In genomic region chr6:51459958-51460357, GRCh38 we compare ENCODE assay signal across 14 cellular contexts.
DNase-seq lines count a peak whose midpoint lies in the region; ATAC-seq, FAIRE-seq and TF ChIP-seq lines count a peak whose summit lies in the region.
"Had no signal": no experiment of that assay in that cellular context is flagged by ENCODE, and none has a peak within 500 bp of the region (broad histone marks: within the 10 kb centered on the region; RNA-seq: fewer than 3 reads in every experiment).

No MANE protein-coding gene starts in this region.

- RAD21 ChIA-PET in GM12878 (lab: Charles Lee; ENCODE audit: unreplicated experiment): interaction anchor here (0.7 to 1.0 kb wide), 3 partner anchors 9 to 103 kb away, joined by 3 to 4 read pairs (median 3); no protein-coding TSS in a partner anchor

- H3K27me3 ChIP-seq in GM12878 (replicated peaks in 1 of 2; ENCODE audit: control insufficient read depth in 2 of 2, insufficient read depth in 2 of 2, low read length in 1 of 2): no peaks in the 10 kb centered on the region
- H3K27me3 ChIP-seq: ascending aorta had no signal

- H3K4me3 Mint-ChIP-seq in glutamatergic neuron (ENCODE audit: unreplicated experiment): no peak overlapping the region
- H3K4me3 Mint-ChIP-seq: CD4-positive, alpha-beta T cell had no signal

- TF ChIP-seq RAD21 in GM12878 (IDR thresholded peaks at IDR 0.05; ENCODE audit: insufficient read depth, low read depth, low read length): no peak

- H3K4me1 Mint-ChIP-seq in glutamatergic neuron (ENCODE audit: low read depth, unreplicated experiment): no peaks in the 10 kb centered on the region

- peak overlapping the region; percentile 43; the same call in 1 of the 2 replicates for H3K27ac ChIP-seq in GM12878 (ENCODE audit: control insufficient read depth, insufficient read depth)
- H3K27ac ChIP-seq: ascending aorta, skin epidermis had no signal

- intact Hi-C loops in GM12878 (cut with micrococcal nuclease; ENCODE audit: unreplicated experiment): loop anchor here (1.0 to 10.0 kb wide), 3 partner anchors 62 to 643 kb away; partner anchors contain the start of gene TFAP2B

- no peaks in the 10 kb centered on the region for H3K27me3 Mint-ChIP-seq in glutamatergic neuron (ENCODE audit: unreplicated experiment)
- H3K27me3 Mint-ChIP-seq: CD4-positive, alpha-beta T cell had no signal

- peak overlapping the region; percentile 44; the same call in 1 of the 2 replicates for H3K4me2 ChIP-seq in GM12878 (ENCODE audit: control insufficient read depth, insufficient read depth)
- H3K4me2 ChIP-seq: SK-N-SH had no signal

- TF ChIP-seq EP300 in GM12878 (IDR thresholded peaks at IDR 0.05; ENCODE audit: borderline replicate concordance in 1 of 2, control insufficient read depth in 1 of 2, low read depth in 2 of 2, low read length in 2 of 2): peak; percentile 85 to 95; a peak in 3 of 4 replicates

- H3K9me3 Mint-ChIP-seq in glutamatergic neuron (ENCODE audit: unreplicated experiment): no peaks in the 10 kb centered on the region

- peak; percentile 98 for ATAC-seq in GM18858 (IDR thresholded peaks at IDR 0.05; ENCODE audit: unreplicated experiment)
- ATAC-seq in GM21528 (IDR thresholded peaks at IDR 0.05; ENCODE audit: low FRiP score, unreplicated experiment): peak; percentile 91
- ATAC-seq in HG03097 (IDR thresholded peaks at IDR 0.05; ENCODE audit: low FRiP score, unreplicated experiment): peak; percentile 91
- ATAC-seq in GM12878: peak; percentile 93

- H3K79me2 ChIP-seq in GM12878 (ENCODE audit: control insufficient read depth, insufficient read depth, low read length): no peaks in the 10 kb centered on the region

- peaks cover 7% of the 10 kb centered on the region; the same call in 1 of the 2 replicates for H3K4me1 ChIP-seq in GM12878 (ENCODE audit: control insufficient read depth, insufficient read depth, low read length)
- H3K4me1 ChIP-seq: ascending aorta had no signal

- no peaks in the 10 kb centered on the region for H3K36me3 Mint-ChIP-seq in glutamatergic neuron (ENCODE audit: unreplicated experiment)

- no peak overlapping the region for H3K27ac Mint-ChIP-seq in glutamatergic neuron (ENCODE audit: unreplicated experiment)
- H3K27ac Mint-ChIP-seq: CD4-positive, alpha-beta T cell had no signal

- H3K9ac ChIP-seq in GM12878 (ENCODE audit: control insufficient read depth, insufficient read depth, low read length): no peak overlapping the region
- H3K9ac ChIP-seq: SK-N-SH had no signal

- no peaks in the 10 kb centered on the region; the same call in 2 of the 3 replicates for H3K9me3 ChIP-seq in GM12878 (replicated peaks; ENCODE audit: control insufficient read depth, insufficient read depth, low read length)
- H3K9me3 ChIP-seq: ascending aorta, SK-N-SH had no signal

- CTCF ChIA-PET in GM12878 (lab: Yijun Ruan, JAX): interaction anchor here (0.8 to 1.0 kb wide), 2 partner anchors 35 to 61 kb away, joined by 3 read pairs; no protein-coding TSS in a partner anchor

- no TSS peak for BruUV-seq in GM12878 (replicated peaks; lab: Mats Ljungman, UMichigan)

- H3K4me3 ChIP-seq in GM12878: no peak overlapping the region
- H3K4me3 ChIP-seq: ascending aorta, skin epidermis had no signal

- no peak for TF ChIP-seq CTCF in GM12878 (IDR thresholded peaks at IDR 0.05 in 2 of 3, conservative IDR thresholded peaks at IDR 0.05 in 1 of 3; ENCODE audit: control insufficient read depth in 2 of 3, extremely low read depth in 1 of 3, insufficient read depth in 1 of 3, low read depth in 3 of 3, low read length in 3 of 3)
- no peak for TF ChIP-seq CTCF in glutamatergic neuron (IDR thresholded peaks at IDR 0.05; ENCODE audit: partially characterized antibody, unreplicated experiment)

- no peaks in the 10 kb centered on the region for H3K36me3 ChIP-seq in GM12878 (ENCODE audit: control insufficient read depth in 2 of 2, insufficient read depth in 2 of 2, low read length in 1 of 2)
- H3K36me3 ChIP-seq: ascending aorta had no signal

- peak overlapping the region; percentile 31 for H2AFZ ChIP-seq in GM12878 (ENCODE audit: control insufficient read depth, low read depth, low read length)

- DNase-seq in GM12878 (ENCODE audit: low read depth, low spot score) (peak; percentile 73), HCEC 1CT (no peak), glutamatergic neuron (no peak), A172 (ENCODE audit: low spot score) (no peak), NCI-H524 treated with DMSO at 0.1 percent for 48 hours (lab: John Stamatoyannopoulos, UW) (no peak)
- DNase-seq: CD4-positive, alpha-beta T cell; NCI-H2081 treated with DMSO at 0.1 percent for 48 hours; SK-N-SH had no signal

- WGBS in GM12878 (ENCODE audit: insufficient coverage, insufficient replicate concordance, low lambda C conversion rate, missing lambda C conversion rate): 0% methylated on average over 2 of the region's 2 CpGs

- no peak for FAIRE-seq in GM12878 (lab: Jason Lieb, UNC)
- FAIRE-seq: endothelial cell of umbilical vein had no signal

- SMC1A ChIA-PET in GM12878 (lab: Charles Lee; ENCODE audit: uncharacterized antibody, unreplicated experiment): interaction anchor here (2.0 to 5.5 kb wide), 4 partner anchors 10 to 102 kb away, joined by 7 to 33 read pairs (median 14); no protein-coding TSS in a partner anchor

- TF ChIP-seq POLR2A in GM12878 (IDR thresholded peaks at IDR 0.05; ENCODE audit: low read depth, low read length): no peak

- in situ Hi-C loops in GM12878 (cut with MboI): no loop called here

- H4K20me1 ChIP-seq in GM12878 (ENCODE audit: control insufficient read depth, insufficient read depth): no peaks in the 10 kb centered on the region

- POLR2A ChIA-PET in GM12878 (lab: Charles Lee): no interaction called here

TF ChIP-seq in GM12878, 131 proteins besides CTCF, POLR2A, EP300 and RAD21 (continues in another document):
- TF ChIP-seq IRF4 (IDR thresholded peaks at IDR 0.05; ENCODE audit: low read depth, low read length): peak; percentile 77
- no peak for TF ChIP-seq MLLT1 (IDR thresholded peaks at IDR 0.05)
- TF ChIP-seq ZBTB4 (CRISPR knock-in tag; IDR thresholded peaks at IDR 0.05): no peak
- no peak for TF ChIP-seq RELA (IDR thresholded peaks at IDR 0.05; ENCODE audit: borderline replicate concordance, partially characterized antibody)
- TF ChIP-seq FOXK2 (IDR thresholded peaks at IDR 0.05): peak; percentile 66; the same call in 1 of the 2 replicates
- TF ChIP-seq POLR2AphosphoS2 (IDR thresholded peaks at IDR 0.05; ENCODE audit: low read depth, low read length): no peak
- peak; percentile 71; the same call in 1 of the 2 replicates for TF ChIP-seq GATAD2B (conservative IDR thresholded peaks at IDR 0.05; ENCODE audit: low read depth)
- TF ChIP-seq E2F8 (IDR thresholded peaks at IDR 0.05; ENCODE audit: low read depth, partially characterized antibody): no peak
- no peak for TF ChIP-seq NBN (IDR thresholded peaks at IDR 0.05)
